In genomic region chr20:37392441-37393195, GRCh38 we compare ENCODE assay signal across 8 cellular contexts. TPM values are rescaled to one million over a fixed set of nuclear protein-coding genes. Genes with fewer than 3 reads are reported as not detected.
DNase-seq lines count a peak whose midpoint lies in the region; ATAC-seq and TF ChIP-seq lines count a peak whose summit lies in the region.

No MANE protein-coding gene starts in this region.

- H3K36me3 Mint-ChIP-seq in activated CD4-positive, alpha-beta T cell treated with anti-CD3 and anti-CD28 coated beads, Interleukin-2, amount 10 ng/mL, durations not matched to agents 24 days and 14 days (ENCODE audit: low read depth): no peaks in the 10 kb centered on the region
- no peaks in the 10 kb centered on the region for H3K36me3 Mint-ChIP-seq in activated T-cell treated with anti-CD3 and anti-CD28 coated beads, Interleukin-2, amount 50 U/mL, for 24 hours (ENCODE audit: low read depth)

- H3K27me3 ChIP-seq in mammary epithelial cell (ENCODE audit: insufficient read depth, low read length): no peaks in the 10 kb centered on the region
- H3K27me3 ChIP-seq in psoas muscle (ENCODE audit: insufficient read depth in 3 of 3, low read length in 2 of 3): peaks cover 0 to 36% (median 7%) of the 10 kb centered on the region in 3 donors

- H4K20me1 ChIP-seq in mammary epithelial cell (ENCODE audit: insufficient read depth, low read length): no peaks in the 10 kb centered on the region

- H2AFZ ChIP-seq in mammary epithelial cell (ENCODE audit: low read depth, low read length): no peak overlapping the region

- H3K4me1 ChIP-seq in mammary epithelial cell (ENCODE audit: insufficient read depth, low read length) (peaks cover 23% of the 10 kb centered on the region), psoas muscle (no peaks in the 10 kb centered on the region)

- in situ Hi-C loops in mammary epithelial cell (cut with MboI; ENCODE audit: low sequenced_read_pairs in 2 of 2): loop anchor here in 1 of 2 donors (5.0 kb wide), 1 partner anchor 120 kb away; no protein-coding TSS in a partner anchor

- H3K9me3 ChIP-seq in mammary epithelial cell (replicated peaks; ENCODE audit: insufficient read depth, low read length) (no peaks in the 10 kb centered on the region), psoas muscle (no peaks in the 10 kb centered on the region)

- H3K4me1 Mint-ChIP-seq in activated CD4-positive, alpha-beta T cell treated with anti-CD3 and anti-CD28 coated beads, Interleukin-2, amount 10 ng/mL, durations not matched to agents 24 days and 14 days: no peaks in the 10 kb centered on the region
- no peaks in the 10 kb centered on the region for H3K4me1 Mint-ChIP-seq in activated T-cell treated with anti-CD3 and anti-CD28 coated beads, Interleukin-2, amount 50 U/mL, for 24 hours (ENCODE audit: low read depth)

- WGBS in mammary epithelial cell (ENCODE audit: low coverage, missing lambda C conversion rate): 100% methylated on average over 5 of the region's 16 CpGs
- 80 to 89% (median 87%) methylated on average over 16 of the region's 16 CpGs for WGBS in psoas muscle, 3 donors

- TF ChIP-seq CTCF in LNCaP clone FGC (IDR thresholded peaks at IDR 0.05; ENCODE audit: control insufficient read depth, extremely low read depth, insufficient read depth) (peak; percentile 12; the same call in 1 of the 2 replicates), mammary epithelial cell (conservative IDR thresholded peaks at IDR 0.05 in 1 of 2, IDR thresholded peaks at IDR 0.05 in 1 of 2; ENCODE audit: extremely low read depth in 1 of 2, insufficient read depth in 1 of 2, low read depth in 1 of 2, low read length in 2 of 2) (peak; percentile 23 to 34), psoas muscle (IDR thresholded peaks at IDR 0.05) (no peak)

- ATAC-seq in psoas muscle (no peak), GM18867 (IDR thresholded peaks at IDR 0.05; ENCODE audit: unreplicated experiment) (no peak), HG03442 (IDR thresholded peaks at IDR 0.05; ENCODE audit: unreplicated experiment) (no peak)

- no peaks in the 10 kb centered on the region for H3K79me2 ChIP-seq in mammary epithelial cell (ENCODE audit: insufficient read depth, low read length)

- no peaks in the 10 kb centered on the region for H3K27me3 Mint-ChIP-seq in activated CD4-positive, alpha-beta T cell treated with anti-CD3 and anti-CD28 coated beads, Interleukin-2, amount 10 ng/mL, durations not matched to agents 24 days and 14 days
- H3K27me3 Mint-ChIP-seq in activated T-cell treated with anti-CD3 and anti-CD28 coated beads, Interleukin-2, amount 50 U/mL, for 24 hours: no peaks in the 10 kb centered on the region

- dilution Hi-C loops in mammary epithelial cell (cut with HindIII; ENCODE audit: low sequenced_read_pairs): no loop called here

- no peak overlapping the region for H3K27ac Mint-ChIP-seq in activated CD4-positive, alpha-beta T cell treated with anti-CD3 and anti-CD28 coated beads, Interleukin-2, amount 10 ng/mL, durations not matched to agents 24 days and 14 days
- no peak overlapping the region for H3K27ac Mint-ChIP-seq in activated T-cell treated with anti-CD3 and anti-CD28 coated beads, Interleukin-2, amount 50 U/mL, for 24 hours

- no peak overlapping the region for H3K9ac ChIP-seq in mammary epithelial cell (ENCODE audit: insufficient read depth, low read length)

- H3K9me3 Mint-ChIP-seq in activated CD4-positive, alpha-beta T cell treated with anti-CD3 and anti-CD28 coated beads, Interleukin-2, amount 10 ng/mL, durations not matched to agents 24 days and 14 days: no peaks in the 10 kb centered on the region
- H3K9me3 Mint-ChIP-seq in activated T-cell treated with anti-CD3 and anti-CD28 coated beads, Interleukin-2, amount 50 U/mL, for 24 hours: no peaks in the 10 kb centered on the region

- BruUV-seq in mammary epithelial cell (replicated peaks; lab: Mats Ljungman, UMichigan): no TSS peak

- H3K4me3 ChIP-seq in LNCaP clone FGC (ENCODE audit: low read depth, low read length): no peak overlapping the region
- no peak overlapping the region for H3K4me3 ChIP-seq in mammary epithelial cell (replicated peaks in 1 of 3; ENCODE audit: insufficient read depth in 1 of 3, low read depth in 2 of 3, low read length in 3 of 3)
- H3K4me3 ChIP-seq in psoas muscle: no peak overlapping the region

- peak; percentile 76 for DNase-seq in activated CD4-positive, alpha-beta T cell treated with anti-CD3 and anti-CD28 coated beads, Interleukin-2, amount 10 ng/mL, durations not matched to agents 24 days and 14 days
- DNase-seq in activated CD4-positive, alpha-beta T cell treated with anti-CD3 and anti-CD28 coated beads, Interleukin-2, amount 50 U/mL, for 4 hours: no peak
- DNase-seq in LNCaP clone FGC (ENCODE audit: low read depth) (no peak), mammary epithelial cell (no peak), psoas muscle (peak; percentile 8 to 48)
- DNase-seq in activated T-cell treated with anti-CD3 and anti-CD28 coated beads, Interleukin-2, amount 50 U/mL, for 24 hours: no peak

- H3K36me3 ChIP-seq in mammary epithelial cell (ENCODE audit: insufficient read depth, low read length) (peaks cover 3% of the 10 kb centered on the region), psoas muscle (ENCODE audit: insufficient read depth in 1 of 2, low read depth in 1 of 2) (no peaks in the 10 kb centered on the region)

- no peak overlapping the region for H3K4me3 Mint-ChIP-seq in activated CD4-positive, alpha-beta T cell treated with anti-CD3 and anti-CD28 coated beads, Interleukin-2, amount 10 ng/mL, durations not matched to agents 24 days and 14 days
- H3K4me3 Mint-ChIP-seq in activated T-cell treated with anti-CD3 and anti-CD28 coated beads, Interleukin-2, amount 50 U/mL, for 24 hours: no peak overlapping the region

- H3K4me2 ChIP-seq in mammary epithelial cell (ENCODE audit: insufficient read depth, low read depth, low read length): no peak overlapping the region

- no peak overlapping the region for H3K27ac ChIP-seq in mammary epithelial cell (ENCODE audit: insufficient read depth, low read depth, low read length)
- H3K27ac ChIP-seq in psoas muscle: no peak overlapping the region

- intact Hi-C loops in activated CD4-positive, alpha-beta T cell treated with anti-CD3 and anti-CD28 coated beads, Interleukin-2, amount 10 ng/mL, durations not matched to agents 24 days and 14 days (cut with micrococcal nuclease): loop anchor here (1.0 kb wide), 1 partner anchor 142 kb away; no protein-coding TSS in a partner anchor
- intact Hi-C loops in mammary epithelial cell (cut with micrococcal nuclease) (loop anchor here (1.0 kb wide), 1 partner anchor 142 kb away; no protein-coding TSS in a partner anchor), psoas muscle (cut with DNase I) (no loop called here)

- CTCF ChIA-PET in mammary epithelial cell (lab: Charles Lee; ENCODE audit: low non-redundant PET): interaction anchor here (0.5 kb wide), 1 partner anchor 130 kb away, joined by 5 read pairs; no protein-coding TSS in a partner anchor

RNA-seq across cellular contexts. Expression of gene SRC, which starts 46.7 kb away (rescaled TPM):
- total RNA-seq in activated CD4-positive, alpha-beta T cell treated with anti-CD3 and anti-CD28 coated beads, Interleukin-2, amount 10 ng/mL, durations not matched to agents 24 days and 14 days: 3.6 and 5.4 TPM in 2 replicates
- 10 to 100 TPM; 52.7 to 60.2 TPM for total RNA-seq in mammary epithelial cell
- 39.3 TPM for polyA plus RNA-seq in mammary epithelial cell
- polyA minus RNA-seq in mammary epithelial cell: 54.6 TPM
- total RNA-seq in psoas muscle: 1 to 10 TPM; 1.3 to 3.0 (median 1.9) TPM
- polyA plus RNA-seq in psoas muscle: 1 to 10 TPM in 1 of 3 donors, under 1 TPM in 2; 0.86 to 1.0 (median 0.97) TPM

Comparison
In these comparisons a context has a peak if more than half of its experiments do, and no peak if none do; other contexts are left out.
1. DNase-seq: peak in activated CD4-positive, alpha-beta T cell treated with anti-CD3 and anti-CD28 coated beads, Interleukin-2, amount 10 ng/mL, durations not matched to agents 24 days and 14 days (single experiment) and psoas muscle (2 of 2); none in activated CD4-positive, alpha-beta T cell treated with anti-CD3 and anti-CD28 coated beads, Interleukin-2, amount 50 U/mL, for 4 hours (0 of 2), LNCaP clone FGC (single experiment), mammary epithelial cell (single experiment) and activated T-cell treated with anti-CD3 and anti-CD28 coated beads, Interleukin-2, amount 50 U/mL, for 24 hours (single experiment).
2. intact Hi-C loops: an anchor here in activated CD4-positive, alpha-beta T cell treated with anti-CD3 and anti-CD28 coated beads, Interleukin-2, amount 10 ng/mL, durations not matched to agents 24 days and 14 days (1.0 kb wide) and mammary epithelial cell (1.0 kb wide); none called in psoas muscle.